In genomic region chr12:99454539-99455172, GRCh38 we compare ENCODE assay signal across 15 cellular contexts.
DNase-seq lines count a peak whose midpoint lies in the region; ATAC-seq, FAIRE-seq and TF ChIP-seq lines count a peak whose summit lies in the region.
"Had no signal": no experiment of that assay in that cellular context is flagged by ENCODE, and none has a peak within 500 bp of the region (broad histone marks: within the 10 kb centered on the region; RNA-seq: fewer than 3 reads in every experiment).

No MANE protein-coding gene starts in this region.

- no peaks in the 10 kb centered on the region for H4K20me1 ChIP-seq in SK-N-SH (ENCODE audit: insufficient read depth)

- H3K4me3 ChIP-seq in A549 (no peak overlapping the region), H7 (ENCODE audit: insufficient read depth, low read depth, low read length) (no peak overlapping the region), SK-N-SH (ENCODE audit: low read depth in 2 of 2, low read length in 1 of 2) (no peak overlapping the region)
- H3K4me3 ChIP-seq: thyroid gland had no signal

- H3F3A ChIP-seq in SK-N-SH (replicated peaks; ENCODE audit: insufficient read depth) = no peaks in the 10 kb centered on the region

- FAIRE-seq in A549 (lab: Jason Lieb, UNC) (no peak), urothelium cell line (lab: Jason Lieb, UNC) (no peak)
- FAIRE-seq: kidney had no signal

- H3K4me1 ChIP-seq in A549 (peaks cover 29% of the 10 kb centered on the region), SK-N-SH (ENCODE audit: control insufficient read depth in 1 of 2, insufficient read depth in 2 of 2, low read depth in 1 of 2, low read length in 1 of 2) (no peaks in the 10 kb centered on the region; a peak in 2 of 4 replicates)

- TF ChIP-seq RAD21 in A549 (conservative IDR thresholded peaks at IDR 0.05 in 1 of 2, IDR thresholded peaks at IDR 0.05 in 1 of 2) (no peak), SK-N-SH (IDR thresholded peaks at IDR 0.05; ENCODE audit: low read length) (no peak)

- POLR2A ChIA-PET in A549 (lab: Yijun Ruan, JAX) = no interaction called here
- POLR2A ChIA-PET in SK-N-SH (lab: Yijun Ruan, JAX) = no interaction called here

- H3K27ac ChIP-seq in A549 (peak overlapping the region; percentile 72 to 81), SK-N-SH (ENCODE audit: low read depth in 2 of 2, low read length in 1 of 2) (no peak overlapping the region)
- H3K27ac ChIP-seq: thyroid gland had no signal

- peaks cover 5% of the 10 kb centered on the region; the same call in 1 of the 3 replicates for H3K9me3 ChIP-seq in A549
- no peaks in the 10 kb centered on the region for H3K9me3 ChIP-seq in SK-N-SH
- H3K9me3 ChIP-seq: thyroid gland had no signal

- peak in 1 of 2 experiments; percentile 6 for DNase-seq in A549 (ENCODE audit: low read depth in 1 of 2, low spot score in 1 of 2)
- peak; percentile 19 for DNase-seq in M059J (ENCODE audit: low read depth)
- DNase-seq in urothelium cell line (ENCODE audit: low spot score) = no peak
- no peak for DNase-seq in H7
- DNase-seq in HT-29 (ENCODE audit: low spot score) = no peak
- no peak for DNase-seq in SK-N-SH
- DNase-seq: 8988T; activated CD4-positive, alpha-beta T cell treated with anti-CD3 and anti-CD28 coated beads for 36 hours; NCI-H1105; stimulated activated CD4-positive, alpha-beta T cell treated with anti-CD3 and anti-CD28 coated beads, Interleukin-15, amount 100 ng/mL, for 24 hours; T-helper 17 cell; thyroid gland had no signal

- no peak overlapping the region for H2AFZ ChIP-seq in SK-N-SH (ENCODE audit: low read depth)

- H3K9me2 ChIP-seq in SK-N-SH = no peaks in the 10 kb centered on the region

- WGBS in A549 (ENCODE audit: missing lambda C conversion rate) = 21% methylated on average over 2 of the region's 2 CpGs
- WGBS in SK-N-SH (ENCODE audit: low lambda C conversion rate) = 34% methylated on average over 2 of the region's 2 CpGs

- CTCF ChIA-PET in A549 (lab: Yijun Ruan, JAX) (interaction anchor here (1.1 kb wide), 1 partner anchor 68 kb away, joined by 3 read pairs; no protein-coding TSS in a partner anchor), SK-N-SH (lab: Yijun Ruan, JAX) (no interaction called here)

- no peak for TF ChIP-seq POLR2A in A549 (IDR thresholded peaks at IDR 0.05; ENCODE audit: low read length)

- H3K79me2 ChIP-seq in SK-N-SH (ENCODE audit: insufficient read depth) = no peaks in the 10 kb centered on the region

- H3K36me3 ChIP-seq in H7 (replicated peaks; ENCODE audit: control insufficient read depth, insufficient read depth, low read length) (no peaks in the 10 kb centered on the region), SK-N-SH (replicated peaks in 1 of 2; ENCODE audit: control insufficient read depth in 1 of 2, insufficient read depth in 2 of 2, low read length in 1 of 2) (no peaks in the 10 kb centered on the region)
- H3K36me3 ChIP-seq: thyroid gland had no signal

- no peak for TF ChIP-seq EP300 in A549 (IDR thresholded peaks at IDR 0.05)
- no peak for TF ChIP-seq EP300 in SK-N-SH (IDR thresholded peaks at IDR 0.05; ENCODE audit: borderline replicate concordance in 1 of 2, low read depth in 1 of 2, low read length in 1 of 2)

- H3K4me2 ChIP-seq in A549 (peak overlapping the region; percentile 63), SK-N-SH (no peak overlapping the region)

- TF ChIP-seq CTCF in A549 (IDR thresholded peaks at IDR 0.05) (no peak), SK-N-SH (IDR thresholded peaks at IDR 0.05) (no peak)

- ATAC-seq in A549 = no peak; a peak in 1 of 6 replicates
- peak; percentile 16 for ATAC-seq in GM19372 (IDR thresholded peaks at IDR 0.05; ENCODE audit: low read depth, unreplicated experiment)
- peak; percentile 58 for ATAC-seq in HG02870 (IDR thresholded peaks at IDR 0.05; ENCODE audit: unreplicated experiment)
- ATAC-seq: activated CD4-positive, alpha-beta T cell treated with anti-CD3 and anti-CD28 coated beads for 36 hours; T-helper 17 cell had no signal

- H3K27me3 ChIP-seq in H7 (ENCODE audit: control insufficient read depth, insufficient read depth, low read length) (no peaks in the 10 kb centered on the region), SK-N-SH (ENCODE audit: insufficient read depth) (no peaks in the 10 kb centered on the region)
- H3K27me3 ChIP-seq: thyroid gland had no signal

- no peak overlapping the region for H3K9ac ChIP-seq in SK-N-SH

TF ChIP-seq in A549, 52 proteins besides CTCF, POLR2A, EP300 and RAD21:
- no peak for TF ChIP-seq HOXB5 (CRISPR knock-in tag; IDR thresholded peaks at IDR 0.05)
- no peak for TF ChIP-seq RFX5 (IDR thresholded peaks at IDR 0.05)
- no peak for TF ChIP-seq ELK1 (IDR thresholded peaks at IDR 0.05; ENCODE audit: low read depth, low read length)
- no peak for TF ChIP-seq HDAC2 (IDR thresholded peaks at IDR 0.05)
- TF ChIP-seq MYC (IDR thresholded peaks at IDR 0.05; ENCODE audit: borderline replicate concordance, low read length) = no peak
- no peak for TF ChIP-seq EHMT2 (IDR thresholded peaks at IDR 0.05; ENCODE audit: low read depth)
- no peak for TF ChIP-seq KDM1A (IDR thresholded peaks at IDR 0.05; ENCODE audit: low read depth)
TF ChIP-seq in A549: peak in this region for 0.

TF ChIP-seq in SK-N-SH, 30 proteins besides CTCF, POLR2A, EP300 and RAD21 (continues in another document):
- TF ChIP-seq SIN3A (IDR thresholded peaks at IDR 0.05; ENCODE audit: borderline replicate concordance, low read depth, low read length) (no peak), FOSL2 (IDR thresholded peaks at IDR 0.05; ENCODE audit: borderline replicate concordance, low read depth) (no peak), MEF2A (IDR thresholded peaks at IDR 0.05; ENCODE audit: borderline replicate concordance, low read depth) (no peak), ELF1 (IDR thresholded peaks at IDR 0.05) (no peak), EZH2phosphoT487 (IDR thresholded peaks at IDR 0.05; ENCODE audit: borderline replicate concordance, low read depth) (no peak), TCF12 (IDR thresholded peaks at IDR 0.05) (no peak), TAF1 (IDR thresholded peaks at IDR 0.05; ENCODE audit: borderline replicate concordance, low read depth, low read length) (no peak), REST (IDR thresholded peaks at IDR 0.05; ENCODE audit: low read depth, low read length) (no peak), ZBTB33 (IDR thresholded peaks at IDR 0.05; ENCODE audit: borderline replicate concordance, low read depth) (no peak), USF2 (IDR thresholded peaks at IDR 0.05; ENCODE audit: borderline replicate concordance, low read depth, low read length) (no peak), IRF3 (IDR thresholded peaks at IDR 0.05; ENCODE audit: low read depth, low read length) (no peak), FOXJ3 (CRISPR knock-in tag; IDR thresholded peaks at IDR 0.05) (no peak)

Comparison
In these comparisons a context has a peak if more than half of its experiments do, and no peak if none do; other contexts are left out.
1. ATAC-seq: peak in GM19372 (single experiment) and HG02870 (single experiment); none in A549 (0 of 2).
2. H3K27ac ChIP-seq: peak in A549 (2 of 2); none in SK-N-SH (0 of 2).